1 cellular context compared by ENCODE assay signal in the genomic region with DNA sequence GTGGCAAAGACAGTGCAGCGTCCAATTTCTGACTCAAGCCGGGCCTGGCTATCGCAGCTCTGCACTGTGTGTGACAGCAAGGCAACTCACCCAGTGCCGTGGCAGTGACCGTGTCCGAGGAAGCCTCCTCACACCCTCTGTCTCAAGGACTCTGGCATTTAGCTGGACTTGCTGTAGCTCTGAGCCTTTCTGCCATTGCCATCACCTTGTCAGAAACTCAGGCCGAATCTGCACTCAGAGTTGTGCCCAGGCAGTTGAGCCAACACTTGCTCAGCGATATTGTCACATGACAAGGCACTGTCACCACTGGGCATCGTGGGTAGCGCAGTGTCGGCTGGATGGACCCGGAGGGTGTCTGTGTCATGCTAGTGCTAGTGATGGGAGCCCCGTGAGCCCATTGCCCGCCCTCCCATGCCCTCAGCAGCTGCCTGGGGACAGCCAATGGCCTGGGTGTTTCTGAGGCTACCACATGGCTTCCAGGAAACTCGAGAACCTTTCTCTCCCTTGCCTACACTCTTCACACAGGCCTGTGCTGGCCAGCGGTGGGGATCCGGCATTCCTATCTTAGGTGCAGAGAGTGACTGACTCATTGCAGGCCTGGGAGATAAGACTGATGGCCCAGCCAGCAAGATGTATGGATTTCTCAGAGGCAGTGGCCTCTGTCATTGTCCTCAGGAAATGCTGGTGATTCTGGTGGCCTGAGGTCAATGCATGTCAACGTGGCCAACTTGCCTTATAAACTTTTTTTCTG.
A peak's percentile ranks its signal among the peaks of the same experiment; 100 is the strongest.
TF ChIP-seq lines count a peak whose summit lies in the region.

No MANE protein-coding gene starts in this region.

TF ChIP-seq in K562, 482 proteins besides CTCF, POLR2A, EP300 and RAD21 (continued from another document and continues in another):
- TF ChIP-seq CBFA2T3 (IDR thresholded peaks at IDR 0.05) (peak; percentile 94), NFE2L1 (tag; IDR thresholded peaks at IDR 0.05; ENCODE audit: borderline replicate concordance, low read depth) (no peak), PRMT5 (CRISPR knock-in tag; IDR thresholded peaks at IDR 0.05) (no peak), PCBP2 (IDR thresholded peaks at IDR 0.05; ENCODE audit: low read depth, low read length, poor library complexity, severe bottlenecking) (no peak), CHD1 (IDR thresholded peaks at IDR 0.05; ENCODE audit: low read length) (no peak), ZNF347 (CRISPR knock-in tag; IDR thresholded peaks at IDR 0.05; ENCODE audit: low read depth) (no peak), KLF10 (CRISPR knock-in tag; IDR thresholded peaks at IDR 0.05) (no peak), TCF7L2 (IDR thresholded peaks at IDR 0.05; ENCODE audit: low read depth, low read length) (no peak), JUN (IDR thresholded peaks at IDR 0.05; ENCODE audit: borderline replicate concordance, low read depth, low read length) (peak; percentile 92), JUN (CRISPR knock-in tag; IDR thresholded peaks at IDR 0.05; ENCODE audit: borderline replicate concordance) (no peak), ARID2 (IDR thresholded peaks at IDR 0.05) (no peak), ZSCAN32 (CRISPR knock-in tag; IDR thresholded peaks at IDR 0.05) (no peak), TCFL5 (CRISPR knock-in tag; conservative IDR thresholded peaks at IDR 0.05) (no peak), HDAC6 (IDR thresholded peaks at IDR 0.05; ENCODE audit: low read depth, low read length) (no peak), SLC30A9 (CRISPR knock-in tag; IDR thresholded peaks at IDR 0.05) (no peak), MAFG (tag; conservative IDR thresholded peaks at IDR 0.05) (peak; percentile 79), MIER1 (IDR thresholded peaks at IDR 0.05; ENCODE audit: low read depth) (no peak), JUND (IDR thresholded peaks at IDR 0.05; ENCODE audit: borderline replicate concordance, low read depth, low read length) (peak; percentile 98), JUND (tag; IDR thresholded peaks at IDR 0.05; ENCODE audit: borderline replicate concordance, low read depth, low read length) (peak; percentile 97; the same call in 2 of the 3 replicates), ZNF24 (IDR thresholded peaks at IDR 0.05) (no peak), PRPF4 (IDR thresholded peaks at IDR 0.05; ENCODE audit: insufficient read depth, low read depth, low read length, poor library complexity, severe bottlenecking) (no peak), ZNF77 (CRISPR knock-in tag; IDR thresholded peaks at IDR 0.05) (0 out of 2 replicates have a peak, but pooled peaks have one; percentile 24), ETV6 (IDR thresholded peaks at IDR 0.05; ENCODE audit: borderline replicate concordance in 1 of 2, low read depth in 2 of 2, low read length in 1 of 2) (0 out of 4 replicates have a peak, but pooled peaks of 1 of the 2 experiments have one; percentile 48), ETV6 (CRISPR knock-in tag; IDR thresholded peaks at IDR 0.05; ENCODE audit: borderline replicate concordance) (no peak), PHB (CRISPR knock-in tag; IDR thresholded peaks at IDR 0.05) (no peak), RNF2 (IDR thresholded peaks at IDR 0.05) (peak; percentile 82), BRD9 (IDR thresholded peaks at IDR 0.05; ENCODE audit: low read depth, partially characterized antibody) (peak; percentile 26), ZNF23 (CRISPR knock-in tag; IDR thresholded peaks at IDR 0.05) (no peak), SETDB1 (IDR thresholded peaks at IDR 0.05; ENCODE audit: low read length) (no peak), RBFOX2 (IDR thresholded peaks at IDR 0.05; ENCODE audit: low read depth, low read length) (peak; percentile 71), ZNF197 (CRISPR knock-in tag; IDR thresholded peaks at IDR 0.05; ENCODE audit: low read depth) (no peak), SUPT5H (IDR thresholded peaks at IDR 0.05) (no peak; the same call in 1 of the 2 replicates)
- TF ChIP-seq, protein P1, sequence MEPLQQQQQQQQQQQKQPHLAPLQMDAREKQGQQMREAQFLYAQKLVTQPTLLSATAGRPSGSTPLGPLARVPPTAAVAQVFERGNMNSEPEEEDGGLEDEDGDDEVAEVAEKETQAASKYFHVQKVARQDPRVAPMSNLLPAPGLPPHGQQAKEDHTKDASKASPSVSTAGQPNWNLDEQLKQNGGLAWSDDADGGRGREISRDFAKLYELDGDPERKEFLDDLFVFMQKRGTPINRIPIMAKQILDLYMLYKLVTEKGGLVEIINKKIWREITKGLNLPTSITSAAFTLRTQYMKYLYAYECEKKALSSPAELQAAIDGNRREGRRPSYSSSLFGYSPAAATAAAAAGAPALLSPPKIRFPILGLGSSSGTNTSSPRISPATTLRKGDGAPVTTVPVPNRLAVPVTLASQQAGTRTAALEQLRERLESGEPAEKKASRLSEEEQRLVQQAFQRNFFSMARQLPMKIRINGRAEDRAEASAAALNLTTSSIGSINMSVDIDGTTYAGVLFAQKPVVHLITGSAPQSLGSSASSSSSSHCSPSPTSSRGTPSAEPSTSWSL (CRISPR knock-in tag; IDR thresholded peaks at IDR 0.05; ENCODE audit: borderline replicate concordance): peak; percentile 77; the same call in 1 of the 2 replicates
- TF ChIP-seq, protein P2, sequence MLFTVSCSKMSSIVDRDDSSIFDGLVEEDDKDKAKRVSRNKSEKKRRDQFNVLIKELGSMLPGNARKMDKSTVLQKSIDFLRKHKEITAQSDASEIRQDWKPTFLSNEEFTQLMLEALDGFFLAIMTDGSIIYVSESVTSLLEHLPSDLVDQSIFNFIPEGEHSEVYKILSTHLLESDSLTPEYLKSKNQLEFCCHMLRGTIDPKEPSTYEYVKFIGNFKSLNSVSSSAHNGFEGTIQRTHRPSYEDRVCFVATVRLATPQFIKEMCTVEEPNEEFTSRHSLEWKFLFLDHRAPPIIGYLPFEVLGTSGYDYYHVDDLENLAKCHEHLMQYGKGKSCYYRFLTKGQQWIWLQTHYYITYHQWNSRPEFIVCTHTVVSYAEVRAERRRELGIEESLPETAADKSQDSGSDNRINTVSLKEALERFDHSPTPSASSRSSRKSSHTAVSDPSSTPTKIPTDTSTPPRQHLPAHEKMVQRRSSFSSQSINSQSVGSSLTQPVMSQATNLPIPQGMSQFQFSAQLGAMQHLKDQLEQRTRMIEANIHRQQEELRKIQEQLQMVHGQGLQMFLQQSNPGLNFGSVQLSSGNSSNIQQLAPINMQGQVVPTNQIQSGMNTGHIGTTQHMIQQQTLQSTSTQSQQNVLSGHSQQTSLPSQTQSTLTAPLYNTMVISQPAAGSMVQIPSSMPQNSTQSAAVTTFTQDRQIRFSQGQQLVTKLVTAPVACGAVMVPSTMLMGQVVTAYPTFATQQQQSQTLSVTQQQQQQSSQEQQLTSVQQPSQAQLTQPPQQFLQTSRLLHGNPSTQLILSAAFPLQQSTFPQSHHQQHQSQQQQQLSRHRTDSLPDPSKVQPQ (CRISPR knock-in tag; IDR thresholded peaks at IDR 0.05; ENCODE audit: borderline replicate concordance): 0 out of 2 replicates have a peak, but pooled peaks have one; percentile 11
- TF ChIP-seq, protein P3, sequence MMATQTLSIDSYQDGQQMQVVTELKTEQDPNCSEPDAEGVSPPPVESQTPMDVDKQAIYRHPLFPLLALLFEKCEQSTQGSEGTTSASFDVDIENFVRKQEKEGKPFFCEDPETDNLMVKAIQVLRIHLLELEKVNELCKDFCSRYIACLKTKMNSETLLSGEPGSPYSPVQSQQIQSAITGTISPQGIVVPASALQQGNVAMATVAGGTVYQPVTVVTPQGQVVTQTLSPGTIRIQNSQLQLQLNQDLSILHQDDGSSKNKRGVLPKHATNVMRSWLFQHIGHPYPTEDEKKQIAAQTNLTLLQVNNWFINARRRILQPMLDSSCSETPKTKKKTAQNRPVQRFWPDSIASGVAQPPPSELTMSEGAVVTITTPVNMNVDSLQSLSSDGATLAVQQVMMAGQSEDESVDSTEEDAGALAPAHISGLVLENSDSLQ (IDR thresholded peaks at IDR 0.05): peak; percentile 90
- TF ChIP-seq, protein P4, sequence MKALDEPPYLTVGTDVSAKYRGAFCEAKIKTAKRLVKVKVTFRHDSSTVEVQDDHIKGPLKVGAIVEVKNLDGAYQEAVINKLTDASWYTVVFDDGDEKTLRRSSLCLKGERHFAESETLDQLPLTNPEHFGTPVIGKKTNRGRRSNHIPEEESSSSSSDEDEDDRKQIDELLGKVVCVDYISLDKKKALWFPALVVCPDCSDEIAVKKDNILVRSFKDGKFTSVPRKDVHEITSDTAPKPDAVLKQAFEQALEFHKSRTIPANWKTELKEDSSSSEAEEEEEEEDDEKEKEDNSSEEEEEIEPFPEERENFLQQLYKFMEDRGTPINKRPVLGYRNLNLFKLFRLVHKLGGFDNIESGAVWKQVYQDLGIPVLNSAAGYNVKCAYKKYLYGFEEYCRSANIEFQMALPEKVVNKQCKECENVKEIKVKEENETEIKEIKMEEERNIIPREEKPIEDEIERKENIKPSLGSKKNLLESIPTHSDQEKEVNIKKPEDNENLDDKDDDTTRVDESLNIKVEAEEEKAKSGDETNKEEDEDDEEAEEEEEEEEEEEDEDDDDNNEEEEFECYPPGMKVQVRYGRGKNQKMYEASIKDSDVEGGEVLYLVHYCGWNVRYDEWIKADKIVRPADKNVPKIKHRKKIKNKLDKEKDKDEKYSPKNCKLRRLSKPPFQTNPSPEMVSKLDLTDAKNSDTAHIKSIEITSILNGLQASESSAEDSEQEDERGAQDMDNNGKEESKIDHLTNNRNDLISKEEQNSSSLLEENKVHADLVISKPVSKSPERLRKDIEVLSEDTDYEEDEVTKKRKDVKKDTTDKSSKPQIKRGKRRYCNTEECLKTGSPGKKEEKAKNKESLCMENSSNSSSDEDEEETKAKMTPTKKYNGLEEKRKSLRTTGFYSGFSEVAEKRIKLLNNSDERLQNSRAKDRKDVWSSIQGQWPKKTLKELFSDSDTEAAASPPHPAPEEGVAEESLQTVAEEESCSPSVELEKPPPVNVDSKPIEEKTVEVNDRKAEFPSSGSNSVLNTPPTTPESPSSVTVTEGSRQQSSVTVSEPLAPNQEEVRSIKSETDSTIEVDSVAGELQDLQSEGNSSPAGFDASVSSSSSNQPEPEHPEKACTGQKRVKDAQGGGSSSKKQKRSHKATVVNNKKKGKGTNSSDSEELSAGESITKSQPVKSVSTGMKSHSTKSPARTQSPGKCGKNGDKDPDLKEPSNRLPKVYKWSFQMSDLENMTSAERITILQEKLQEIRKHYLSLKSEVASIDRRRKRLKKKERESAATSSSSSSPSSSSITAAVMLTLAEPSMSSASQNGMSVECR (CRISPR knock-in tag; IDR thresholded peaks at IDR 0.05): no peak
- TF ChIP-seq, protein P5, sequence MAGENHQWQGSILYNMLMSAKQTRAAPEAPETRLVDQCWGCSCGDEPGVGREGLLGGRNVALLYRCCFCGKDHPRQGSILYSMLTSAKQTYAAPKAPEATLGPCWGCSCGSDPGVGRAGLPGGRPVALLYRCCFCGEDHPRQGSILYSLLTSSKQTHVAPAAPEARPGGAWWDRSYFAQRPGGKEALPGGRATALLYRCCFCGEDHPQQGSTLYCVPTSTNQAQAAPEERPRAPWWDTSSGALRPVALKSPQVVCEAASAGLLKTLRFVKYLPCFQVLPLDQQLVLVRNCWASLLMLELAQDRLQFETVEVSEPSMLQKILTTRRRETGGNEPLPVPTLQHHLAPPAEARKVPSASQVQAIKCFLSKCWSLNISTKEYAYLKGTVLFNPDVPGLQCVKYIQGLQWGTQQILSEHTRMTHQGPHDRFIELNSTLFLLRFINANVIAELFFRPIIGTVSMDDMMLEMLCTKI (IDR thresholded peaks at IDR 0.05; ENCODE audit: partially characterized antibody): no peak
- TF ChIP-seq, protein P6, sequence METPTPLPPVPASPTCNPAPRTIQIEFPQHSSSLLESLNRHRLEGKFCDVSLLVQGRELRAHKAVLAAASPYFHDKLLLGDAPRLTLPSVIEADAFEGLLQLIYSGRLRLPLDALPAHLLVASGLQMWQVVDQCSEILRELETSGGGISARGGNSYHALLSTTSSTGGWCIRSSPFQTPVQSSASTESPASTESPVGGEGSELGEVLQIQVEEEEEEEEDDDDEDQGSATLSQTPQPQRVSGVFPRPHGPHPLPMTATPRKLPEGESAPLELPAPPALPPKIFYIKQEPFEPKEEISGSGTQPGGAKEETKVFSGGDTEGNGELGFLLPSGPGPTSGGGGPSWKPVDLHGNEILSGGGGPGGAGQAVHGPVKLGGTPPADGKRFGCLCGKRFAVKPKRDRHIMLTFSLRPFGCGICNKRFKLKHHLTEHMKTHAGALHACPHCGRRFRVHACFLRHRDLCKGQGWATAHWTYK (CRISPR knock-in tag; IDR thresholded peaks at IDR 0.05): peak; percentile 62; the same call in 1 of the 2 replicates
- TF ChIP-seq, protein P7, sequence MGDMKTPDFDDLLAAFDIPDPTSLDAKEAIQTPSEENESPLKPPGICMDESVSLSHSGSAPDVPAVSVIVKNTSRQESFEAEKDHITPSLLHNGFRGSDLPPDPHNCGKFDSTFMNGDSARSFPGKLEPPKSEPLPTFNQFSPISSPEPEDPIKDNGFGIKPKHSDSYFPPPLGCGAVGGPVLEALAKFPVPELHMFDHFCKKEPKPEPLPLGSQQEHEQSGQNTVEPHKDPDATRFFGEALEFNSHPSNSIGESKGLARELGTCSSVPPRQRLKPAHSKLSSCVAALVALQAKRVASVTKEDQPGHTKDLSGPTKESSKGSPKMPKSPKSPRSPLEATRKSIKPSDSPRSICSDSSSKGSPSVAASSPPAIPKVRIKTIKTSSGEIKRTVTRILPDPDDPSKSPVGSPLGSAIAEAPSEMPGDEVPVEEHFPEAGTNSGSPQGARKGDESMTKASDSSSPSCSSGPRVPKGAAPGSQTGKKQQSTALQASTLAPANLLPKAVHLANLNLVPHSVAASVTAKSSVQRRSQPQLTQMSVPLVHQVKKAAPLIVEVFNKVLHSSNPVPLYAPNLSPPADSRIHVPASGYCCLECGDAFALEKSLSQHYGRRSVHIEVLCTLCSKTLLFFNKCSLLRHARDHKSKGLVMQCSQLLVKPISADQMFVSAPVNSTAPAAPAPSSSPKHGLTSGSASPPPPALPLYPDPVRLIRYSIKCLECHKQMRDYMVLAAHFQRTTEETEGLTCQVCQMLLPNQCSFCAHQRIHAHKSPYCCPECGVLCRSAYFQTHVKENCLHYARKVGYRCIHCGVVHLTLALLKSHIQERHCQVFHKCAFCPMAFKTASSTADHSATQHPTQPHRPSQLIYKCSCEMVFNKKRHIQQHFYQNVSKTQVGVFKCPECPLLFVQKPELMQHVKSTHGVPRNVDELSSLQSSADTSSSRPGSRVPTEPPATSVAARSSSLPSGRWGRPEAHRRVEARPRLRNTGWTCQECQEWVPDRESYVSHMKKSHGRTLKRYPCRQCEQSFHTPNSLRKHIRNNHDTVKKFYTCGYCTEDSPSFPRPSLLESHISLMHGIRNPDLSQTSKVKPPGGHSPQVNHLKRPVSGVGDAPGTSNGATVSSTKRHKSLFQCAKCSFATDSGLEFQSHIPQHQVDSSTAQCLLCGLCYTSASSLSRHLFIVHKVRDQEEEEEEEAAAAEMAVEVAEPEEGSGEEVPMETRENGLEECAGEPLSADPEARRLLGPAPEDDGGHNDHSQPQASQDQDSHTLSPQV (IDR thresholded peaks at IDR 0.05): peak; percentile 99
